1 cellular context compared by ENCODE assay signal in the genomic region with DNA sequence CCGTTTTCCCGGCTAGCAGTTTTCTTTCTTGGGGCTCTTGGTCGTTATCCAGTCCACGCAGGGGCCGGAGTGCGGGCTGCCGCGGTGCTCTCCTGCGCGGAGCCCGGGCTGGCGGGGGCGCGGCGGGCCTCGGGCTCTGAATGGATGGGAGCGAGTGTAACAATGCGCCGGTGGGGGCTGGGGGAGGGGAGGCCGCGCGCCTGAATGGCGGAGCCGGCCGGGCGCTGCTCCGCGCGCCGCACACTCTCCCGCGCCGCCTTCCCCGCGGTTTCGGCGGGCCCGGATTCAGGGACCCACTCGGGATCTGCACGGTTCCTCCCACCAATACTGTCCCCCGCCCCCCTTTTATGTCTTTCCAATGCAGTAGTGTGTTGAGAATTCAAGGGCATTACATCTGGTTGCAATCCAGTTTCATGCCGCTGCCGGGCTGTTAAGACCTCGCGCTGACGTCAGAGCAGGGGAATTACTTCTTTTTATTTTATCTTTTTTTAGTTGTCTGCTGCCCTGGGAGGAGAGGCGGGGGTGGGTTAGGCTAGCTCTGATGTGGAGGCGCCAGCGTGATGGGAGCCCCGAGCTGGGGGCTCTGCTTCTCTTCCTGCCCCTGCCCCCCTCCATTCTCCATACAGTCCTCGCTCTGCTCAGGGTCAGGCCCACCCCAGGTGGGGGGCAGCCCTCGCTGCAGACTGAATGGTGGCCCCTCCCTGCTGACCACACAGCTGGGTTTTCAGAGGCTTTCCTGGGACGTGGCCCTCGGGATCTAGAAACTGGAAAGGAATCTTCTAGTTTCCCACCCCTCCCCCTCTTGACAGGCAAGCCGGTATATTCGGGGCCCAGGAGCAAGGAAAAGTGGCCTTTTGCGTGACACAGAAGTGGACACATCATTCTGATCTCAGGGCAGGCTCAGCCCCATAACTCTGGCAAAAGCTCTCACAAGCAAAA.
TF ChIP-seq lines count a peak whose summit lies in the region.

No MANE protein-coding gene starts in this region.

TF ChIP-seq in HepG2, 621 proteins besides CTCF, POLR2A, EP300 and RAD21 (continued from another document and continues in another):
- TF ChIP-seq, protein P1, sequence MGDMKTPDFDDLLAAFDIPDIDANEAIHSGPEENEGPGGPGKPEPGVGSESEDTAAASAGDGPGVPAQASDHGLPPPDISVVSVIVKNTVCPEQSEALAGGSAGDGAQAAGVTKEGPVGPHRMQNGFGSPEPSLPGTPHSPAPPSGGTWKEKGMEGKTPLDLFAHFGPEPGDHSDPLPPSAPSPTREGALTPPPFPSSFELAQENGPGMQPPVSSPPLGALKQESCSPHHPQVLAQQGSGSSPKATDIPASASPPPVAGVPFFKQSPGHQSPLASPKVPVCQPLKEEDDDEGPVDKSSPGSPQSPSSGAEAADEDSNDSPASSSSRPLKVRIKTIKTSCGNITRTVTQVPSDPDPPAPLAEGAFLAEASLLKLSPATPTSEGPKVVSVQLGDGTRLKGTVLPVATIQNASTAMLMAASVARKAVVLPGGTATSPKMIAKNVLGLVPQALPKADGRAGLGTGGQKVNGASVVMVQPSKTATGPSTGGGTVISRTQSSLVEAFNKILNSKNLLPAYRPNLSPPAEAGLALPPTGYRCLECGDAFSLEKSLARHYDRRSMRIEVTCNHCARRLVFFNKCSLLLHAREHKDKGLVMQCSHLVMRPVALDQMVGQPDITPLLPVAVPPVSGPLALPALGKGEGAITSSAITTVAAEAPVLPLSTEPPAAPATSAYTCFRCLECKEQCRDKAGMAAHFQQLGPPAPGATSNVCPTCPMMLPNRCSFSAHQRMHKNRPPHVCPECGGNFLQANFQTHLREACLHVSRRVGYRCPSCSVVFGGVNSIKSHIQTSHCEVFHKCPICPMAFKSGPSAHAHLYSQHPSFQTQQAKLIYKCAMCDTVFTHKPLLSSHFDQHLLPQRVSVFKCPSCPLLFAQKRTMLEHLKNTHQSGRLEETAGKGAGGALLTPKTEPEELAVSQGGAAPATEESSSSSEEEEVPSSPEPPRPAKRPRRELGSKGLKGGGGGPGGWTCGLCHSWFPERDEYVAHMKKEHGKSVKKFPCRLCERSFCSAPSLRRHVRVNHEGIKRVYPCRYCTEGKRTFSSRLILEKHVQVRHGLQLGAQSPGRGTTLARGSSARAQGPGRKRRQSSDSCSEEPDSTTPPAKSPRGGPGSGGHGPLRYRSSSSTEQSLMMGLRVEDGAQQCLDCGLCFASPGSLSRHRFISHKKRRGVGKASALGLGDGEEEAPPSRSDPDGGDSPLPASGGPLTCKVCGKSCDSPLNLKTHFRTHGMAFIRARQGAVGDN (CRISPR knock-in tag; IDR thresholded peaks at IDR 0.05), result peak; percentile 58
- no peak for TF ChIP-seq ZFP82 (CRISPR knock-in tag; IDR thresholded peaks at IDR 0.05; ENCODE audit: borderline replicate concordance)
- no peak for TF ChIP-seq ZSCAN21 (CRISPR knock-in tag; IDR thresholded peaks at IDR 0.05; ENCODE audit: borderline replicate concordance)
- TF ChIP-seq, protein P2, sequence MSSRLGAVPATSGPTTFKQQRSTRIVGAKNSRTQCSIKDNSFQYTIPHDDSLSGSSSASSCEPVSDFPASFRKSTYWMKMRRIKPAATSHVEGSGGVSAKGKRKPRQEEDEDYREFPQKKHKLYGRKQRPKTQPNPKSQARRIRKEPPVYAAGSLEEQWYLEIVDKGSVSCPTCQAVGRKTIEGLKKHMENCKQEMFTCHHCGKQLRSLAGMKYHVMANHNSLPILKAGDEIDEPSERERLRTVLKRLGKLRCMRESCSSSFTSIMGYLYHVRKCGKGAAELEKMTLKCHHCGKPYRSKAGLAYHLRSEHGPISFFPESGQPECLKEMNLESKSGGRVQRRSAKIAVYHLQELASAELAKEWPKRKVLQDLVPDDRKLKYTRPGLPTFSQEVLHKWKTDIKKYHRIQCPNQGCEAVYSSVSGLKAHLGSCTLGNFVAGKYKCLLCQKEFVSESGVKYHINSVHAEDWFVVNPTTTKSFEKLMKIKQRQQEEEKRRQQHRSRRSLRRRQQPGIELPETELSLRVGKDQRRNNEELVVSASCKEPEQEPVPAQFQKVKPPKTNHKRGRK (CRISPR knock-in tag; IDR thresholded peaks at IDR 0.05), result no peak
- TF ChIP-seq GABPA (IDR thresholded peaks at IDR 0.05; ENCODE audit: low read depth, low read length), result no peak
- TF ChIP-seq GABPA (CRISPR knock-in tag; IDR thresholded peaks at IDR 0.05; ENCODE audit: low read depth), result no peak
- peak; percentile 61 for TF ChIP-seq HDAC1 (CRISPR knock-in tag; IDR thresholded peaks at IDR 0.05)
- TF ChIP-seq ZNF616 (CRISPR knock-in tag; IDR thresholded peaks at IDR 0.05; ENCODE audit: low read depth), result no peak
- TF ChIP-seq HOXA5 (CRISPR knock-in tag; IDR thresholded peaks at IDR 0.05), result no peak
- TF ChIP-seq, protein P3, sequence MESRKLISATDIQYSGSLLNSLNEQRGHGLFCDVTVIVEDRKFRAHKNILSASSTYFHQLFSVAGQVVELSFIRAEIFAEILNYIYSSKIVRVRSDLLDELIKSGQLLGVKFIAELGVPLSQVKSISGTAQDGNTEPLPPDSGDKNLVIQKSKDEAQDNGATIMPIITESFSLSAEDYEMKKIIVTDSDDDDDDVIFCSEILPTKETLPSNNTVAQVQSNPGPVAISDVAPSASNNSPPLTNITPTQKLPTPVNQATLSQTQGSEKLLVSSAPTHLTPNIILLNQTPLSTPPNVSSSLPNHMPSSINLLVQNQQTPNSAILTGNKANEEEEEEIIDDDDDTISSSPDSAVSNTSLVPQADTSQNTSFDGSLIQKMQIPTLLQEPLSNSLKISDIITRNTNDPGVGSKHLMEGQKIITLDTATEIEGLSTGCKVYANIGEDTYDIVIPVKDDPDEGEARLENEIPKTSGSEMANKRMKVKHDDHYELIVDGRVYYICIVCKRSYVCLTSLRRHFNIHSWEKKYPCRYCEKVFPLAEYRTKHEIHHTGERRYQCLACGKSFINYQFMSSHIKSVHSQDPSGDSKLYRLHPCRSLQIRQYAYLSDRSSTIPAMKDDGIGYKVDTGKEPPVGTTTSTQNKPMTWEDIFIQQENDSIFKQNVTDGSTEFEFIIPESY (CRISPR knock-in tag; IDR thresholded peaks at IDR 0.05), result no peak
- TF ChIP-seq, protein P4, sequence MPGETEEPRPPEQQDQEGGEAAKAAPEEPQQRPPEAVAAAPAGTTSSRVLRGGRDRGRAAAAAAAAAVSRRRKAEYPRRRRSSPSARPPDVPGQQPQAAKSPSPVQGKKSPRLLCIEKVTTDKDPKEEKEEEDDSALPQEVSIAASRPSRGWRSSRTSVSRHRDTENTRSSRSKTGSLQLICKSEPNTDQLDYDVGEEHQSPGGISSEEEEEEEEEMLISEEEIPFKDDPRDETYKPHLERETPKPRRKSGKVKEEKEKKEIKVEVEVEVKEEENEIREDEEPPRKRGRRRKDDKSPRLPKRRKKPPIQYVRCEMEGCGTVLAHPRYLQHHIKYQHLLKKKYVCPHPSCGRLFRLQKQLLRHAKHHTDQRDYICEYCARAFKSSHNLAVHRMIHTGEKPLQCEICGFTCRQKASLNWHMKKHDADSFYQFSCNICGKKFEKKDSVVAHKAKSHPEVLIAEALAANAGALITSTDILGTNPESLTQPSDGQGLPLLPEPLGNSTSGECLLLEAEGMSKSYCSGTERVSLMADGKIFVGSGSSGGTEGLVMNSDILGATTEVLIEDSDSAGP (CRISPR knock-in tag; IDR thresholded peaks at IDR 0.05; ENCODE audit: borderline replicate concordance), result peak; percentile 43; the same call in 1 of the 2 replicates
- no peak for TF ChIP-seq ETV5 (CRISPR knock-in tag; IDR thresholded peaks at IDR 0.05; ENCODE audit: borderline replicate concordance)
- TF ChIP-seq, protein P5, sequence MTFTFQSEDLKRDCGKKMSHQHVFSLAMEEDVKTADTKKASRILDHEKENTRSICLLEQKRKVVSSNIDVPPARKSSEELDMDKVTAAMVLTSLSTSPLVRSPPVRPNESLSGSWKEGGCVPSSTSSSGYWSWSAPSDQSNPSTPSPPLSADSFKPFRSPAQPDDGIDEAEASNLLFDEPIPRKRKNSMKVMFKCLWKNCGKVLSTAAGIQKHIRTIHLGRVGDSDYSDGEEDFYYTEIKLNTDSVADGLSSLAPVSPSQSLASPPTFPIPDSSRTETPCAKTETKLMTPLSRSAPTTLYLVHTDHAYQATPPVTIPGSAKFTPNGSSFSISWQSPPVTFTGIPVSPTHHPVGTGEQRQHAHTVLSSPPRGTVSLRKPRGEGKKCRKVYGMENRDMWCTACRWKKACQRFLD (CRISPR knock-in tag; IDR thresholded peaks at IDR 0.05; ENCODE audit: borderline replicate concordance), result no peak
- TF ChIP-seq PRPF4 (IDR thresholded peaks at IDR 0.05; ENCODE audit: low read depth, low read length, poor library complexity, severe bottlenecking), result no peak
- TF ChIP-seq CEBPB (IDR thresholded peaks at IDR 0.05; ENCODE audit: borderline replicate concordance, low read depth, low read length), result no peak
- TF ChIP-seq XBP1 (CRISPR knock-in tag; IDR thresholded peaks at IDR 0.05), result no peak
- no peak for TF ChIP-seq SALL2 (CRISPR knock-in tag; IDR thresholded peaks at IDR 0.05)
- no peak for TF ChIP-seq MBNL3 (CRISPR knock-in tag; conservative IDR thresholded peaks at IDR 0.05)
- no peak for TF ChIP-seq ISX (CRISPR knock-in tag; conservative IDR thresholded peaks at IDR 0.05)
- TF ChIP-seq FOXM1 (CRISPR knock-in tag; IDR thresholded peaks at IDR 0.05), result no peak
- TF ChIP-seq CBX5 (CRISPR knock-in tag; IDR thresholded peaks at IDR 0.05; ENCODE audit: borderline replicate concordance), result no peak
- TF ChIP-seq, protein P6, sequence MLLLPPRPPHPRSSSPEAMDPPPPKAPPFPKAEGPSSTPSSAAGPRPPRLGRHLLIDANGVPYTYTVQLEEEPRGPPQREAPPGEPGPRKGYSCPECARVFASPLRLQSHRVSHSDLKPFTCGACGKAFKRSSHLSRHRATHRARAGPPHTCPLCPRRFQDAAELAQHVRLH (CRISPR knock-in tag; IDR thresholded peaks at IDR 0.05; ENCODE audit: borderline replicate concordance, low read depth), result no peak
- no peak for TF ChIP-seq ZSCAN30 (CRISPR knock-in tag; IDR thresholded peaks at IDR 0.05)
- TF ChIP-seq, protein P7, sequence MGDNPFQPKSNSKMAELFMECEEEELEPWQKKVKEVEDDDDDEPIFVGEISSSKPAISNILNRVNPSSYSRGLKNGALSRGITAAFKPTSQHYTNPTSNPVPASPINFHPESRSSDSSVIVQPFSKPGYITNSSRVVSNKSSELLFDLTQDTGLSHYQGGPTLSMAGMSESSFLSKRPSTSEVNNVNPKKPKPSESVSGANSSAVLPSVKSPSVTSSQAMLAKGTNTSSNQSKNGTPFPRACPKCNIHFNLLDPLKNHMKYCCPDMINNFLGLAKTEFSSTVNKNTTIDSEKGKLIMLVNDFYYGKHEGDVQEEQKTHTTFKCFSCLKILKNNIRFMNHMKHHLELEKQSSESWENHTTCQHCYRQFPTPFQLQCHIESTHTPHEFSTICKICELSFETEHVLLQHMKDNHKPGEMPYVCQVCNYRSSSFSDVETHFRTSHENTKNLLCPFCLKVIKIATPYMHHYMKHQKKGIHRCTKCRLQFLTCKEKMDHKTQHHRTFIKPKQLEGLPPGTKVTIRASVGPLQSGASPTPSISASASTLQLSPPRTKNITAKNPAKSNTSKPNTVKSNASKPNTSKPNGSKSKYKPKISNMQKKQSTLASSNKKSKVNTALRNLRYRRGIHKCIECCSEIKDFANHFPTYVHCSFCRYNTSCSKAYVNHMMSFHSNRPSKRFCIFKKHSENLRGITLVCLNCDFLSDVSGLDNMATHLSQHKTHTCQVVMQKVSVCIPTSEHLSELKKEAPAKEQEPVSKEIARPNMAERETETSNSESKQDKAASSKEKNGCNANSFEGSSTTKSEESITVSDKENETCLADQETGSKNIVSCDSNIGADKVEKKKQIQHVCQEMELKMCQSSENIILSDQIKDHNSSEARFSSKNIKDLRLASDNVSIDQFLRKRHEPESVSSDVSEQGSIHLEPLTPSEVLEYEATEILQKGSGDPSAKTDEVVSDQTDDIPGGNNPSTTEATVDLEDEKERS (CRISPR knock-in tag; IDR thresholded peaks at IDR 0.05), result no peak
- no peak for TF ChIP-seq RCOR2 (CRISPR knock-in tag; IDR thresholded peaks at IDR 0.05)
- TF ChIP-seq CEBPG (CRISPR knock-in tag; IDR thresholded peaks at IDR 0.05), result no peak
- peak; percentile 5; the same call in 1 of the 2 replicates for TF ChIP-seq ERF (CRISPR knock-in tag; IDR thresholded peaks at IDR 0.05)
- no peak for TF ChIP-seq ETV6 (CRISPR knock-in tag; conservative IDR thresholded peaks at IDR 0.05)
- no peak for TF ChIP-seq ZNF367 (CRISPR knock-in tag; IDR thresholded peaks at IDR 0.05; ENCODE audit: borderline replicate concordance)
- TF ChIP-seq FIP1L1 (IDR thresholded peaks at IDR 0.05; ENCODE audit: borderline replicate concordance, insufficient read depth, low read depth, low read length), result no peak
- TF ChIP-seq U2AF2 (IDR thresholded peaks at IDR 0.05; ENCODE audit: low read depth, low read length), result no peak
- TF ChIP-seq, protein P8, sequence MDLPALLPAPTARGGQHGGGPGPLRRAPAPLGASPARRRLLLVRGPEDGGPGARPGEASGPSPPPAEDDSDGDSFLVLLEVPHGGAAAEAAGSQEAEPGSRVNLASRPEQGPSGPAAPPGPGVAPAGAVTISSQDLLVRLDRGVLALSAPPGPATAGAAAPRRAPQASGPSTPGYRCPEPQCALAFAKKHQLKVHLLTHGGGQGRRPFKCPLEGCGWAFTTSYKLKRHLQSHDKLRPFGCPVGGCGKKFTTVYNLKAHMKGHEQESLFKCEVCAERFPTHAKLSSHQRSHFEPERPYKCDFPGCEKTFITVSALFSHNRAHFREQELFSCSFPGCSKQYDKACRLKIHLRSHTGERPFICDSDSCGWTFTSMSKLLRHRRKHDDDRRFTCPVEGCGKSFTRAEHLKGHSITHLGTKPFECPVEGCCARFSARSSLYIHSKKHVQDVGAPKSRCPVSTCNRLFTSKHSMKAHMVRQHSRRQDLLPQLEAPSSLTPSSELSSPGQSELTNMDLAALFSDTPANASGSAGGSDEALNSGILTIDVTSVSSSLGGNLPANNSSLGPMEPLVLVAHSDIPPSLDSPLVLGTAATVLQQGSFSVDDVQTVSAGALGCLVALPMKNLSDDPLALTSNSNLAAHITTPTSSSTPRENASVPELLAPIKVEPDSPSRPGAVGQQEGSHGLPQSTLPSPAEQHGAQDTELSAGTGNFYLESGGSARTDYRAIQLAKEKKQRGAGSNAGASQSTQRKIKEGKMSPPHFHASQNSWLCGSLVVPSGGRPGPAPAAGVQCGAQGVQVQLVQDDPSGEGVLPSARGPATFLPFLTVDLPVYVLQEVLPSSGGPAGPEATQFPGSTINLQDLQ (CRISPR knock-in tag; IDR thresholded peaks at IDR 0.05), result no peak
- no peak for TF ChIP-seq ZNF7 (CRISPR knock-in tag; IDR thresholded peaks at IDR 0.05)
- no peak for TF ChIP-seq ZFP41 (CRISPR knock-in tag; IDR thresholded peaks at IDR 0.05; ENCODE audit: borderline replicate concordance)
- TF ChIP-seq IRX3 (CRISPR knock-in tag; IDR thresholded peaks at IDR 0.05; ENCODE audit: borderline replicate concordance, low read depth), result no peak
- TF ChIP-seq KDM5B (CRISPR knock-in tag; IDR thresholded peaks at IDR 0.05; ENCODE audit: borderline replicate concordance), result no peak
- no peak for TF ChIP-seq FOXK2 (IDR thresholded peaks at IDR 0.05)
- TF ChIP-seq RFX1 (IDR thresholded peaks at IDR 0.05), result no peak
- no peak for TF ChIP-seq KLF16 (CRISPR knock-in tag; IDR thresholded peaks at IDR 0.05)
- TF ChIP-seq MTA3 (CRISPR knock-in tag; IDR thresholded peaks at IDR 0.05), result no peak
- no peak for TF ChIP-seq SRSF9 (IDR thresholded peaks at IDR 0.05; ENCODE audit: borderline replicate concordance, insufficient read depth, low read depth, low read length, poor library complexity, severe bottlenecking)
- TF ChIP-seq ZNF24 (IDR thresholded peaks at IDR 0.05), result no peak
- no peak for TF ChIP-seq ZBTB7A (CRISPR knock-in tag; IDR thresholded peaks at IDR 0.05)
- TF ChIP-seq HMG20A (CRISPR knock-in tag; IDR thresholded peaks at IDR 0.05; ENCODE audit: borderline replicate concordance), result no peak
- no peak for TF ChIP-seq ZNF557 (CRISPR knock-in tag; IDR thresholded peaks at IDR 0.05)
